ENCODE assay signal across 27 cellular contexts in the genomic region with DNA sequence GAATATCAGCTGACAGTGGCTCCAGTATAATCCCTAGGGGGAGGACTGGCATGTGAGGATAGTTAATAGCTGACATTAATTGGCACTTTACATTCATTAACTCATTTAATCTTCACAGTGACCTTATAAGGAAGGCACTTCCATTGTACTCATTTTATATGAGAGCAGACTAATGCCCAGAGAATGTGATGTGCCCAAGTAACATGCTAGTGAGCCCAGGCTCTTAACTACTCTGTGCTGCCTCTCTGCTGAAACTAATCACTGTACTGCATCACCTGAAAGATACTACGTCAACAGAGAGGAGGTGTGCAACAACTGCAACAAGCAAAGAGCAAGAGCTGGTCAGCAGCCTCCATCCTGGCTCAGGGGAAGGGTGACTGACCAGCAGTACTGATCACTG.
"Had no signal": no experiment of that assay in that cellular context is flagged by ENCODE, and none has a peak within 500 bp of the region (broad histone marks: within the 10 kb centered on the region; RNA-seq: fewer than 3 reads in every experiment).

No MANE protein-coding gene starts in this region.

- H3K36me3 ChIP-seq: neural progenitor cell had no signal

- H2AFZ ChIP-seq: hepatocyte, neural progenitor cell had no signal

- H3K4me2 ChIP-seq: hepatocyte, neural progenitor cell had no signal

- H3K4me3 ChIP-seq: adrenal gland, ascending aorta, coronary artery, hepatocyte, left lung, lung, neural progenitor cell, tibial nerve had no signal

- H3K27ac Mint-ChIP-seq: activated CD4-positive, alpha-beta memory T cell treated with anti-CD3 and anti-CD28 coated beads, Interleukin-2, amount 10 ng/mL, durations not matched to agents 7 days and 5 days; activated CD4-positive, alpha-beta T cell treated with anti-CD3 and anti-CD28 coated beads, Interleukin-2, amount 10 ng/mL, durations not matched to agents 24 days and 14 days; activated CD8-positive, alpha-beta memory T cell treated with anti-CD3 and anti-CD28 coated beads, Interleukin-2, amount 10 ng/mL, durations not matched to agents 7 days and 5 days; activated naive CD8-positive, alpha-beta T cell; activated T-helper 1 cell treated with anti-CD3 and anti-CD28 coated beads, Interleukin-12 subunit alpha, Interleukin-12 subunit beta, Interleukin-2, Interleukin-4 antibody, amounts not matched to agents 30 ng/mL and 10 ng/mL and 1 ng/mL, durations not matched to agents 14 hours and 24 hours and 36 hours; endodermal cell; mesothelial cell of epicardium; neural progenitor cell; stimulated activated naive CD8-positive, alpha-beta T cell treated with anti-CD3 and anti-CD28 coated beads, Interleukin-15, Interleukin-2, amounts not matched to agents 100 ng/mL and 50 ng/mL, for 24 hours; T-helper 2 cell treated with Interferon-gamma antibody and Interleukin-4, amounts not matched to agents 5 μg/mL and 100 μg/mL, for 36 hours had no signal

- FAIRE-seq: bronchial epithelial cell had no signal

- H3K27me3 ChIP-seq: adrenal gland, ascending aorta, hepatocyte, left lung, neural progenitor cell, tibial nerve had no signal

- ATAC-seq: activated CD4-positive, CD25-positive, alpha-beta regulatory T cell treated with anti-CD3 and anti-CD28 coated beads, Interleukin-2, amount 50 U/mL, for 24 hours; activated CD8-positive, alpha-beta memory T cell treated with anti-CD3 and anti-CD28 coated beads, Interleukin-2, amount 10 ng/mL, durations not matched to agents 7 days and 5 days; left lung; naive thymus-derived CD8-positive, alpha-beta T cell had no signal

- H3K79me2 ChIP-seq: hepatocyte had no signal

- H3K4me1 ChIP-seq: ascending aorta, tibial nerve had no signal

- H3K9me3 ChIP-seq: adrenal gland, ascending aorta, left lung, tibial nerve had no signal

- H3K9ac ChIP-seq: neural progenitor cell had no signal

- H3K27ac ChIP-seq: adrenal gland, ascending aorta, coronary artery, hepatocyte, left lung, neural progenitor cell, tibial nerve, VCaP had no signal

- DNase-seq: activated CD4-positive, alpha-beta memory T cell treated with anti-CD3 and anti-CD28 coated beads, Interleukin-2, amount 10 ng/mL, durations not matched to agents 7 days and 5 days; activated CD4-positive, alpha-beta T cell treated with anti-CD3 and anti-CD28 coated beads, Interleukin-2, amount 10 ng/mL, durations not matched to agents 24 days and 14 days; activated CD8-positive, alpha-beta memory T cell treated with anti-CD3 and anti-CD28 coated beads, Interleukin-2, amount 10 ng/mL, durations not matched to agents 7 days and 5 days; activated gamma-delta T cell treated with Interleukin-2 at 50 U/mL for 16 hours; activated T-cell treated with anti-CD3 and anti-CD28 coated beads for 4 hours; adrenal gland; cerebellar nuclear complex; endodermal cell; immature natural killer cell; left lung; naive thymus-derived CD8-positive, alpha-beta T cell; retina; stimulated activated CD4-positive, alpha-beta T cell treated with anti-CD3 and anti-CD28 coated beads, Interleukin-4, amount 100 ng/mL, for 4 hours had no signal

- H3K4me3 Mint-ChIP-seq: activated CD4-positive, alpha-beta memory T cell treated with anti-CD3 and anti-CD28 coated beads, Interleukin-2, amount 10 ng/mL, durations not matched to agents 7 days and 5 days; activated CD4-positive, alpha-beta T cell treated with anti-CD3 and anti-CD28 coated beads, Interleukin-2, amount 10 ng/mL, durations not matched to agents 24 days and 14 days; activated CD8-positive, alpha-beta memory T cell treated with anti-CD3 and anti-CD28 coated beads, Interleukin-2, amount 10 ng/mL, durations not matched to agents 7 days and 5 days; activated naive CD8-positive, alpha-beta T cell; activated T-helper 1 cell treated with anti-CD3 and anti-CD28 coated beads, Interleukin-12 subunit alpha, Interleukin-12 subunit beta, Interleukin-2, Interleukin-4 antibody, amounts not matched to agents 30 ng/mL and 10 ng/mL and 1 ng/mL, durations not matched to agents 14 hours and 24 hours and 36 hours; endodermal cell; immature natural killer cell; mesothelial cell of epicardium; naive thymus-derived CD8-positive, alpha-beta T cell; neural progenitor cell; stimulated activated naive CD8-positive, alpha-beta T cell treated with anti-CD3 and anti-CD28 coated beads, Interleukin-15, Interleukin-2, amounts not matched to agents 100 ng/mL and 50 ng/mL, for 24 hours; T-helper 2 cell treated with Interferon-gamma antibody and Interleukin-4, amounts not matched to agents 5 μg/mL and 100 μg/mL, for 36 hours had no signal

- H3K4me1 Mint-ChIP-seq: activated CD8-positive, alpha-beta memory T cell treated with anti-CD3 and anti-CD28 coated beads, Interleukin-2, amount 10 ng/mL, durations not matched to agents 7 days and 5 days; endodermal cell; immature natural killer cell; mesothelial cell of epicardium had no signal

- H3K9me3 Mint-ChIP-seq: activated CD4-positive, alpha-beta memory T cell treated with anti-CD3 and anti-CD28 coated beads, Interleukin-2, amount 10 ng/mL, durations not matched to agents 7 days and 5 days; activated CD4-positive, alpha-beta T cell treated with anti-CD3 and anti-CD28 coated beads, Interleukin-2, amount 10 ng/mL, durations not matched to agents 24 days and 14 days; activated T-helper 1 cell treated with anti-CD3 and anti-CD28 coated beads, Interleukin-12 subunit alpha, Interleukin-12 subunit beta, Interleukin-2, Interleukin-4 antibody, amounts not matched to agents 30 ng/mL and 10 ng/mL and 1 ng/mL, durations not matched to agents 14 hours and 24 hours and 36 hours; endodermal cell; immature natural killer cell; mesothelial cell of epicardium; naive thymus-derived CD8-positive, alpha-beta T cell; neural progenitor cell; stimulated activated naive CD8-positive, alpha-beta T cell treated with anti-CD3 and anti-CD28 coated beads, Interleukin-15, Interleukin-2, amounts not matched to agents 100 ng/mL and 50 ng/mL, for 24 hours; T-helper 2 cell treated with Interferon-gamma antibody and Interleukin-4, amounts not matched to agents 5 μg/mL and 100 μg/mL, for 36 hours had no signal

- H3K27me3 Mint-ChIP-seq: activated CD4-positive, alpha-beta memory T cell treated with anti-CD3 and anti-CD28 coated beads, Interleukin-2, amount 10 ng/mL, durations not matched to agents 7 days and 5 days; activated CD4-positive, alpha-beta T cell treated with anti-CD3 and anti-CD28 coated beads, Interleukin-2, amount 10 ng/mL, durations not matched to agents 24 days and 14 days; activated CD8-positive, alpha-beta memory T cell treated with anti-CD3 and anti-CD28 coated beads, Interleukin-2, amount 10 ng/mL, durations not matched to agents 7 days and 5 days; activated naive CD8-positive, alpha-beta T cell; naive thymus-derived CD8-positive, alpha-beta T cell; stimulated activated naive CD8-positive, alpha-beta T cell treated with anti-CD3 and anti-CD28 coated beads, Interleukin-15, Interleukin-2, amounts not matched to agents 100 ng/mL and 50 ng/mL, for 24 hours had no signal
